Comparison of ENCODE assay signal across 8 cellular contexts in genomic region chr9:127980056-127980705, GRCh38.
DNase-seq lines count a peak whose midpoint lies in the region; ATAC-seq and TF ChIP-seq lines count a peak whose summit lies in the region.

No MANE protein-coding gene starts in this region.

- peak overlapping the region; percentile 82 for H3K27ac ChIP-seq in 22Rv1
- no peak overlapping the region for H3K27ac ChIP-seq in brain microvascular endothelial cell
- H3K27ac ChIP-seq in layer of hippocampus (ENCODE audit: low read depth, low read length), result peak overlapping the region; percentile 86

- TF ChIP-seq CTCF in 22Rv1 (IDR thresholded peaks at IDR 0.05), result no peak
- no peak for TF ChIP-seq CTCF in brain microvascular endothelial cell (IDR thresholded peaks at IDR 0.05; ENCODE audit: low read depth, low read length, missing control alignments)

- TF ChIP-seq POLR2A in Raji (IDR thresholded peaks at IDR 0.05; ENCODE audit: insufficient read depth, low read depth, low read length), result peak; percentile 67; the same call in 1 of the 2 replicates

- peaks cover 6% of the 10 kb centered on the region for H3K36me3 Mint-ChIP-seq in stimulated activated naive CD8-positive, alpha-beta T cell treated with anti-CD3 and anti-CD28 coated beads, Interleukin-15, Interleukin-2, amounts not matched to agents 100 ng/mL and 50 ng/mL, for 24 hours (ENCODE audit: low read depth)

- no peaks in the 10 kb centered on the region for H3K27me3 Mint-ChIP-seq in stimulated activated naive CD8-positive, alpha-beta T cell treated with anti-CD3 and anti-CD28 coated beads, Interleukin-15, Interleukin-2, amounts not matched to agents 100 ng/mL and 50 ng/mL, for 24 hours

- peak overlapping the region; percentile 59 for H3K4me3 ChIP-seq in brain microvascular endothelial cell (ENCODE audit: low read depth, low read length)

- in situ Hi-C loops in brain microvascular endothelial cell (cut with HindIII; ENCODE audit: low pct_ligation_motif_present, low sequenced_read_pairs), result no loop called here

- peak overlapping the region; percentile 93 for H3K4me3 Mint-ChIP-seq in stimulated activated naive CD8-positive, alpha-beta T cell treated with anti-CD3 and anti-CD28 coated beads, Interleukin-15, Interleukin-2, amounts not matched to agents 100 ng/mL and 50 ng/mL, for 24 hours

- no peaks in the 10 kb centered on the region for H3K27me3 ChIP-seq in brain microvascular endothelial cell (replicated peaks)
- no peaks in the 10 kb centered on the region for H3K27me3 ChIP-seq in layer of hippocampus (ENCODE audit: control insufficient read depth, insufficient read depth, low read length)

- peak overlapping the region; percentile 87 for H3K27ac Mint-ChIP-seq in stimulated activated naive CD8-positive, alpha-beta T cell treated with anti-CD3 and anti-CD28 coated beads, Interleukin-15, Interleukin-2, amounts not matched to agents 100 ng/mL and 50 ng/mL, for 24 hours

- ATAC-seq in GM18520 (IDR thresholded peaks at IDR 0.05; ENCODE audit: unreplicated experiment) (peak; percentile 29), HG03025 (IDR thresholded peaks at IDR 0.05; ENCODE audit: low FRiP score, unreplicated experiment) (peak; percentile 36)

- H3K4me1 Mint-ChIP-seq in stimulated activated naive CD8-positive, alpha-beta T cell treated with anti-CD3 and anti-CD28 coated beads, Interleukin-15, Interleukin-2, amounts not matched to agents 100 ng/mL and 50 ng/mL, for 24 hours (ENCODE audit: low read depth), result peaks cover 70% of the 10 kb centered on the region

- no peaks in the 10 kb centered on the region for H3K36me3 ChIP-seq in brain microvascular endothelial cell (replicated peaks)

- no peak for DNase-seq in brain microvascular endothelial cell
- no peak for DNase-seq in foreskin melanocyte

- no peaks in the 10 kb centered on the region for H3K9me3 Mint-ChIP-seq in stimulated activated naive CD8-positive, alpha-beta T cell treated with anti-CD3 and anti-CD28 coated beads, Interleukin-15, Interleukin-2, amounts not matched to agents 100 ng/mL and 50 ng/mL, for 24 hours
